Comparison of ENCODE assay signal across 8 cellular contexts in genomic region chr19:55253842-55254624, GRCh38. TPM values are rescaled to one million over a fixed set of nuclear protein-coding genes. Genes with fewer than 3 reads are reported as not detected.
DNase-seq lines count a peak whose midpoint lies in the region; ATAC-seq and TF ChIP-seq lines count a peak whose summit lies in the region.

No MANE protein-coding gene starts in this region.

- H3K9me3 ChIP-seq in BE2C = no peaks in the 10 kb centered on the region

- TF ChIP-seq CTCF in nephron (IDR thresholded peaks at IDR 0.05; ENCODE audit: unreplicated experiment in 3 of 3) = no peak
- no peak for TF ChIP-seq CTCF in BE2C (IDR thresholded peaks at IDR 0.05; ENCODE audit: low read depth, low read length)

- DNase-seq in SIG-M5 treated with dmso at 0.1 percent for 504 hours (lab: John Stamatoyannopoulos, UW; ENCODE audit: unreplicated experiment) = peak; percentile 95
- peak; percentile 55 to 74 for DNase-seq in activated naive CD4-positive, alpha-beta T cell treated with anti-CD3 and anti-CD28 coated beads, Interleukin-2, amount 50 U/mL, for 72 hours (ENCODE audit: low spot score in 2 of 2)
- DNase-seq in middle frontal gyrus (ENCODE audit: extremely low spot score, low spot score) = no peak
- DNase-seq in NCI-H446 treated with DMSO at 0.1 percent for 48 hours (lab: John Stamatoyannopoulos, UW) = no peak
- no peak for DNase-seq in BE2C

- H3K36me3 ChIP-seq in BE2C = peaks cover 5% of the 10 kb centered on the region

- H3K36me3 Mint-ChIP-seq in activated naive CD4-positive, alpha-beta T cell treated with anti-CD3 and anti-CD28 coated beads, Interleukin-2, amount 50 U/mL, for 72 hours = peaks cover 43 to 64% of the 10 kb centered on the region in 2 donors
- peaks cover 3% of the 10 kb centered on the region for H3K36me3 Mint-ChIP-seq in nephron (ENCODE audit: low read depth)

- peak; percentile 32 for ATAC-seq in GM18519 (IDR thresholded peaks at IDR 0.05; ENCODE audit: low FRiP score, unreplicated experiment)
- peak; percentile 44 for ATAC-seq in HG03095 (IDR thresholded peaks at IDR 0.05; ENCODE audit: unreplicated experiment)
- peak; percentile 28 to 37 for ATAC-seq in activated naive CD4-positive, alpha-beta T cell treated with anti-CD3 and anti-CD28 coated beads, Interleukin-2, amount 50 U/mL, for 72 hours

- H3K27me3 ChIP-seq in BE2C = no peaks in the 10 kb centered on the region

- peaks cover 5% of the 10 kb centered on the region; the same call in 1 of the 2 replicates for H3K4me1 ChIP-seq in BE2C

- H3K4me3 ChIP-seq in BE2C (ENCODE audit: low read depth, low read length) = no peak overlapping the region

- H3K27ac Mint-ChIP-seq in activated naive CD4-positive, alpha-beta T cell treated with anti-CD3 and anti-CD28 coated beads, Interleukin-2, amount 50 U/mL, for 72 hours = peak overlapping the region; percentile 97
- H3K27ac Mint-ChIP-seq in nephron = peak overlapping the region in 1 of 3 experiments; percentile 38

- peak overlapping the region; percentile 5 to 59 (median 52) for H3K4me3 Mint-ChIP-seq in nephron

- no peaks in the 10 kb centered on the region for H3K9me3 Mint-ChIP-seq in activated naive CD4-positive, alpha-beta T cell treated with anti-CD3 and anti-CD28 coated beads, Interleukin-2, amount 50 U/mL, for 72 hours
- H3K9me3 Mint-ChIP-seq in nephron = no peaks in the 10 kb centered on the region

- H3K4me1 Mint-ChIP-seq in nephron = peaks cover 40% of the 10 kb centered on the region

- no peaks in the 10 kb centered on the region for H3K27me3 Mint-ChIP-seq in nephron (ENCODE audit: low read depth)

RNA-seq across cellular contexts. Expression of gene PPP6R1, which starts 4.8 kb away (rescaled TPM):
- 100 to 1,000 TPM; 160 to 225 TPM for total RNA-seq in activated naive CD4-positive, alpha-beta T cell treated with anti-CD3 and anti-CD28 coated beads, Interleukin-2, amount 50 U/mL, for 72 hours
- 140 TPM for polyA plus RNA-seq in BE2C (2012; ENCODE audit: insufficient read depth, insufficient read length, low read depth)

RNA-seq across cellular contexts. Expression of gene TMEM86B, which starts 25.5 kb away (rescaled TPM):
- total RNA-seq in activated naive CD4-positive, alpha-beta T cell treated with anti-CD3 and anti-CD28 coated beads, Interleukin-2, amount 50 U/mL, for 72 hours = 1 to 10 TPM; 7.7 to 8.1 TPM
- 7.6 TPM for polyA plus RNA-seq in BE2C (2012; ENCODE audit: insufficient read depth, insufficient read length, low read depth)

RNA-seq across cellular contexts. Expression of gene HSPBP1, which starts 25.9 kb away (rescaled TPM):
- 10 to 100 TPM; 24.9 to 40.8 TPM for total RNA-seq in activated naive CD4-positive, alpha-beta T cell treated with anti-CD3 and anti-CD28 coated beads, Interleukin-2, amount 50 U/mL, for 72 hours
- 132 TPM for polyA plus RNA-seq in BE2C (2012; ENCODE audit: insufficient read depth, insufficient read length, low read depth)

RNA-seq across cellular contexts. Expression of gene BRSK1, which starts 29.8 kb away (rescaled TPM):
- total RNA-seq in activated naive CD4-positive, alpha-beta T cell treated with anti-CD3 and anti-CD28 coated beads, Interleukin-2, amount 50 U/mL, for 72 hours = 1 to 10 TPM; 6.7 to 8.4 TPM
- 51.3 TPM for polyA plus RNA-seq in BE2C (2012; ENCODE audit: insufficient read depth, insufficient read length, low read depth)

RNA-seq across cellular contexts. Expression of gene PTPRH, which starts 44.7 kb away (rescaled TPM):
- under 1 TPM in 1 of 2 donors, not detected in 1; 0.19 TPM for total RNA-seq in activated naive CD4-positive, alpha-beta T cell treated with anti-CD3 and anti-CD28 coated beads, Interleukin-2, amount 50 U/mL, for 72 hours
- 12.6 TPM for polyA plus RNA-seq in BE2C (2012; ENCODE audit: insufficient read depth, insufficient read length, low read depth)

Comparison
In these comparisons a context has a peak if more than half of its experiments do, and no peak if none do; other contexts are left out.
1. DNase-seq: peak in SIG-M5 treated with dmso at 0.1 percent for 504 hours (single experiment) and activated naive CD4-positive, alpha-beta T cell treated with anti-CD3 and anti-CD28 coated beads, Interleukin-2, amount 50 U/mL, for 72 hours (2 of 2); none in middle frontal gyrus (single experiment), NCI-H446 treated with DMSO at 0.1 percent for 48 hours (single experiment) and BE2C (single experiment).
2. Peak in every context shown above with its lines, with median percentiles within 50 percentile points of each other: ATAC-seq.